ENCODE assay signal across 19 cellular contexts in genomic region chr3:6281662-6282061, GRCh38.
DNase-seq lines count a peak whose midpoint lies in the region; ATAC-seq and TF ChIP-seq lines count a peak whose summit lies in the region.
"Had no signal": no experiment of that assay in that cellular context is flagged by ENCODE, and none has a peak within 500 bp of the region (broad histone marks: within the 10 kb centered on the region; RNA-seq: fewer than 3 reads in every experiment).

No MANE protein-coding gene starts in this region.

- DNase-seq in left ventricle myocardium superior (no peak), HCEC 1CT (no peak)
- DNase-seq: Caco-2; CD4-positive, CD25-positive, alpha-beta regulatory T cell; GOT3; NCI-H1417 treated with DMSO at 0.1 percent for 48 hours; NCI-H2029 treated with DMSO at 0.1 percent for 48 hours; NCI-H510A; NCI-H774; SHP77; SK-N-SH; T-helper 1 cell; T1000 had no signal

- H3K9me3 Mint-ChIP-seq in nephron: no peaks in the 10 kb centered on the region
- peaks cover 22% of the 10 kb centered on the region for H3K9me3 Mint-ChIP-seq in activated T-helper 17 cell treated with anti-CD3 and anti-CD28 coated beads, Interleukin-2, amount 50 U/mL, for 72 hours

- H3K27me3 Mint-ChIP-seq in nephron (ENCODE audit: low read depth): no peaks in the 10 kb centered on the region
- H3K27me3 Mint-ChIP-seq in activated T-helper 17 cell treated with anti-CD3 and anti-CD28 coated beads, Interleukin-2, amount 50 U/mL, for 72 hours: no peaks in the 10 kb centered on the region
- H3K27me3 Mint-ChIP-seq: CD4-positive, CD25-positive, alpha-beta regulatory T cell had no signal

- no peak overlapping the region for H3K4me3 Mint-ChIP-seq in nephron
- no peak overlapping the region for H3K4me3 Mint-ChIP-seq in activated T-helper 17 cell treated with anti-CD3 and anti-CD28 coated beads, Interleukin-2, amount 50 U/mL, for 72 hours
- H3K4me3 Mint-ChIP-seq: CD4-positive, CD25-positive, alpha-beta regulatory T cell had no signal

- H3K27ac Mint-ChIP-seq in nephron: peak overlapping the region; percentile 78 to 91 (median 81)
- H3K27ac Mint-ChIP-seq in activated T-helper 17 cell treated with anti-CD3 and anti-CD28 coated beads, Interleukin-2, amount 50 U/mL, for 72 hours: no peak overlapping the region
- H3K27ac Mint-ChIP-seq: CD4-positive, CD25-positive, alpha-beta regulatory T cell had no signal

- H3K36me3 Mint-ChIP-seq in nephron (ENCODE audit: low read depth): no peaks in the 10 kb centered on the region
- no peaks in the 10 kb centered on the region for H3K36me3 Mint-ChIP-seq in activated T-helper 17 cell treated with anti-CD3 and anti-CD28 coated beads, Interleukin-2, amount 50 U/mL, for 72 hours (ENCODE audit: low read depth)
- H3K36me3 Mint-ChIP-seq: CD4-positive, CD25-positive, alpha-beta regulatory T cell had no signal

- H3K4me1 Mint-ChIP-seq in nephron: no peaks in the 10 kb centered on the region
- no peaks in the 10 kb centered on the region for H3K4me1 Mint-ChIP-seq in activated T-helper 17 cell treated with anti-CD3 and anti-CD28 coated beads, Interleukin-2, amount 50 U/mL, for 72 hours
- H3K4me1 Mint-ChIP-seq: CD4-positive, CD25-positive, alpha-beta regulatory T cell had no signal

- intact Hi-C loops in left ventricle myocardium superior (cut with micrococcal nuclease): no loop called here

- TF ChIP-seq CTCF in nephron (IDR thresholded peaks at IDR 0.05; ENCODE audit: unreplicated experiment in 3 of 3): no peak

- ATAC-seq in GM18508 (IDR thresholded peaks at IDR 0.05; ENCODE audit: insufficient read depth, unreplicated experiment) (peak; percentile 62), GM19395 (IDR thresholded peaks at IDR 0.05; ENCODE audit: unreplicated experiment) (peak; percentile 68), HG03571 (IDR thresholded peaks at IDR 0.05; ENCODE audit: unreplicated experiment) (peak; percentile 66), left ventricle myocardium superior (no peak)
- no peak for ATAC-seq in activated T-helper 17 cell treated with anti-CD3 and anti-CD28 coated beads, Interleukin-2, amount 50 U/mL, for 72 hours (replicated peaks)
- ATAC-seq: Panc1 had no signal

Comparison
In these comparisons a context has a peak if more than half of its experiments do, and no peak if none do; other contexts are left out.
1. ATAC-seq: peak in GM18508 (single experiment), GM19395 (single experiment) and HG03571 (single experiment); none in activated T-helper 17 cell treated with anti-CD3 and anti-CD28 coated beads, Interleukin-2, amount 50 U/mL, for 72 hours (single experiment) and left ventricle myocardium superior (single experiment).